21 cellular contexts compared by ENCODE assay signal in genomic region chr14:54766276-54767138, GRCh38.
DNase-seq lines count a peak whose midpoint lies in the region; ATAC-seq and TF ChIP-seq lines count a peak whose summit lies in the region.
"Had no signal": no experiment of that assay in that cellular context is flagged by ENCODE, and none has a peak within 500 bp of the region (broad histone marks: within the 10 kb centered on the region; RNA-seq: fewer than 3 reads in every experiment).

No MANE protein-coding gene starts in this region.

- H3K18ac ChIP-seq in mesendoderm (ENCODE audit: low read length), result no peak overlapping the region

- TF ChIP-seq CTCF in heart right ventricle (IDR thresholded peaks at IDR 0.05) (no peak), tibial artery (IDR thresholded peaks at IDR 0.05) (no peak)

- H3K36me3 Mint-ChIP-seq in activated CD8-positive, alpha-beta T cell treated with anti-CD3 and anti-CD28 coated beads, Interleukin-2, amount 10 ng/mL, durations not matched to agents 7 days and 5 days (ENCODE audit: low read depth), result no peaks in the 10 kb centered on the region

- H3K4me3 ChIP-seq in heart right ventricle (no peak overlapping the region), tibial artery (no peak overlapping the region), mesendoderm (ENCODE audit: low read length) (no peak overlapping the region)
- H3K4me3 ChIP-seq: breast epithelium, coronary artery, GM23248, SJCRH30 had no signal

- H2AK5ac ChIP-seq in mesendoderm (ENCODE audit: low read length), result no peak overlapping the region

- H3K27ac ChIP-seq in heart right ventricle (peak overlapping the region in 9 of 10 donors; percentile 3 to 96 (median 91)), tibial artery (peak overlapping the region; percentile 45 to 88), mesendoderm (ENCODE audit: low read depth, low read length) (no peak overlapping the region)
- H3K27ac ChIP-seq: C4-2B, GM23248, SJCRH30, WERI-Rb-1 had no signal

- no peak overlapping the region for H2BK15ac ChIP-seq in mesendoderm (replicated peaks; ENCODE audit: low read depth)

- H3K4me2 ChIP-seq in mesendoderm (ENCODE audit: low read length), result no peak overlapping the region

- H3K27me3 Mint-ChIP-seq in activated CD8-positive, alpha-beta T cell treated with anti-CD3 and anti-CD28 coated beads, Interleukin-2, amount 10 ng/mL, durations not matched to agents 7 days and 5 days (ENCODE audit: low read depth), result peaks cover 10% of the 10 kb centered on the region
- H3K27me3 Mint-ChIP-seq: IgD-negative memory B cell had no signal

- no peak overlapping the region for H4K8ac ChIP-seq in mesendoderm (ENCODE audit: low read depth, low read length)

- H3K56ac ChIP-seq in mesendoderm (ENCODE audit: low read length), result no peak overlapping the region

- POLR2A ChIA-PET in activated CD8-positive, alpha-beta T cell treated with anti-CD3 and anti-CD28 coated beads, Interleukin-2, amount 10 ng/mL, durations not matched to agents 7 days and 5 days (lab: Charles Lee), result no interaction called here

- H3K4ac ChIP-seq in mesendoderm (ENCODE audit: low read depth, low read length), result no peak overlapping the region

- peak; percentile 31 for TF ChIP-seq POLR2A in erythroblast (IDR thresholded peaks at IDR 0.05; ENCODE audit: low read length)

- no peak overlapping the region for H2BK5ac ChIP-seq in mesendoderm (ENCODE audit: low read length)

- intact Hi-C loops in heart right ventricle (cut with DNase I), result loop anchor here in 3 of 10 donors (5.0 kb wide), 2 partner anchors 44 to 74 kb away; no protein-coding TSS in a partner anchor
- intact Hi-C loops in Right ventricle myocardium inferior (cut with DNase I), result no loop called here
- intact Hi-C loops in tibial artery (cut with DNase I; ENCODE audit: low total_unique reads), result no loop called here

- ATAC-seq in heart right ventricle (peak in 3 of 8 donors; percentile 10 to 23 (median 11)), Right ventricle myocardium inferior (no peak)
- no peak for ATAC-seq in activated CD8-positive, alpha-beta T cell treated with anti-CD3 and anti-CD28 coated beads, Interleukin-2, amount 10 ng/mL, durations not matched to agents 7 days and 5 days

- H3K4me1 Mint-ChIP-seq in activated CD8-positive, alpha-beta T cell treated with anti-CD3 and anti-CD28 coated beads, Interleukin-2, amount 10 ng/mL, durations not matched to agents 7 days and 5 days (ENCODE audit: low read depth), result peaks cover 16% of the 10 kb centered on the region
- H3K4me1 Mint-ChIP-seq: IgD-negative memory B cell had no signal

- peak overlapping the region; percentile 41 for H3K27ac Mint-ChIP-seq in activated CD8-positive, alpha-beta T cell treated with anti-CD3 and anti-CD28 coated beads, Interleukin-2, amount 10 ng/mL, durations not matched to agents 7 days and 5 days
- H3K27ac Mint-ChIP-seq: activated T-helper 1 cell treated with anti-CD3 and anti-CD28 coated beads, Interleukin-12 subunit alpha, Interleukin-12 subunit beta, Interleukin-2, Interleukin-4 antibody, amounts not matched to agents 30 ng/mL and 10 ng/mL and 1 ng/mL, durations not matched to agents 14 hours and 24 hours and 36 hours; IgD-negative memory B cell had no signal

- peaks cover 11 to 61% (median 22%) of the 10 kb centered on the region in 9 donors for H3K4me1 ChIP-seq in heart right ventricle
- H3K4me1 ChIP-seq in tibial artery, result peaks cover 0 to 43% (median 15%) of the 10 kb centered on the region in 4 donors
- no peaks in the 10 kb centered on the region for H3K4me1 ChIP-seq in mesendoderm (ENCODE audit: control insufficient read depth, low read depth, low read length)
- H3K4me1 ChIP-seq: breast epithelium, SJCRH30 had no signal

- no peaks in the 10 kb centered on the region for H3K9me3 Mint-ChIP-seq in activated CD8-positive, alpha-beta T cell treated with anti-CD3 and anti-CD28 coated beads, Interleukin-2, amount 10 ng/mL, durations not matched to agents 7 days and 5 days (ENCODE audit: insufficient read depth)
- H3K9me3 Mint-ChIP-seq: activated T-helper 1 cell treated with anti-CD3 and anti-CD28 coated beads, Interleukin-12 subunit alpha, Interleukin-12 subunit beta, Interleukin-2, Interleukin-4 antibody, amounts not matched to agents 30 ng/mL and 10 ng/mL and 1 ng/mL, durations not matched to agents 14 hours and 24 hours and 36 hours; IgD-negative memory B cell had no signal

- H3K9ac ChIP-seq in mesendoderm (ENCODE audit: low read length), result no peak overlapping the region
- H3K9ac ChIP-seq: GM23248 had no signal

- CTCF ChIA-PET in activated CD8-positive, alpha-beta T cell treated with anti-CD3 and anti-CD28 coated beads, Interleukin-2, amount 10 ng/mL, durations not matched to agents 7 days and 5 days (lab: Charles Lee), result interaction anchor here (1.2 kb wide), 1 partner anchor 40 kb away, joined by 3 read pairs; no protein-coding TSS in a partner anchor

- H3K36me3 ChIP-seq in heart right ventricle (peaks cover 0 to 100% (median 34%) of the 10 kb centered on the region in 9 donors), tibial artery (peaks cover 31 to 49% (median 37%) of the 10 kb centered on the region in 3 donors), mesendoderm (ENCODE audit: control insufficient read depth, insufficient read depth, low read length) (peaks cover 2% of the 10 kb centered on the region)
- H3K36me3 ChIP-seq: breast epithelium, SJCRH30 had no signal

- H3K23ac ChIP-seq in mesendoderm (ENCODE audit: low read length), result no peak overlapping the region

- H3K9me3 ChIP-seq in heart right ventricle (no peaks in the 10 kb centered on the region), tibial artery (no peaks in the 10 kb centered on the region)
- H3K9me3 ChIP-seq: breast epithelium, SJCRH30 had no signal

- no peak overlapping the region for H4K5ac ChIP-seq in mesendoderm (ENCODE audit: low read length)

- no peak overlapping the region for H3K4me3 Mint-ChIP-seq in activated CD8-positive, alpha-beta T cell treated with anti-CD3 and anti-CD28 coated beads, Interleukin-2, amount 10 ng/mL, durations not matched to agents 7 days and 5 days
- H3K4me3 Mint-ChIP-seq: activated T-helper 1 cell treated with anti-CD3 and anti-CD28 coated beads, Interleukin-12 subunit alpha, Interleukin-12 subunit beta, Interleukin-2, Interleukin-4 antibody, amounts not matched to agents 30 ng/mL and 10 ng/mL and 1 ng/mL, durations not matched to agents 14 hours and 24 hours and 36 hours; IgD-negative memory B cell had no signal

- H2BK120ac ChIP-seq in mesendoderm (ENCODE audit: low read depth, low read length), result no peak overlapping the region

- no peak for DNase-seq in heart right ventricle
- no peak for DNase-seq in Right ventricle myocardium inferior (ENCODE audit: missing footprints)
- DNase-seq in activated CD8-positive, alpha-beta T cell treated with anti-CD3 and anti-CD28 coated beads, Interleukin-2, amount 10 ng/mL, durations not matched to agents 7 days and 5 days, result no peak
- no peak for DNase-seq in erythroblast (lab: John Stamatoyannopoulos, UW)
- no peak for DNase-seq in tibial artery
- DNase-seq in putamen (ENCODE audit: low spot score), result no peak
- no peak for DNase-seq in mesendoderm
- DNase-seq: EL, glutamatergic neuron, GM23248, mesenchymal stem cell, NCI-H1436 treated with DMSO at 0.1 percent for 48 hours, NCI-H510A treated with DMSO at 0.1 percent for 48 hours, retina, SJCRH30, WERI-Rb-1 had no signal

- no peaks in the 10 kb centered on the region for H3K79me2 ChIP-seq in mesendoderm (ENCODE audit: control insufficient read depth, insufficient read depth, low read length)

- no peaks in the 10 kb centered on the region for H3K79me1 ChIP-seq in mesendoderm (ENCODE audit: low read length)

- H3K27me3 ChIP-seq in heart right ventricle (no peaks in the 10 kb centered on the region), tibial artery (no peaks in the 10 kb centered on the region), mesendoderm (ENCODE audit: insufficient read depth, low read length, poor library complexity) (no peaks in the 10 kb centered on the region)
- H3K27me3 ChIP-seq: breast epithelium, SJCRH30 had no signal

- whole genome bisulfite sequencing in heart right ventricle, 2 donors, result 49 to 57% methylated on average over 18 of the region's 18 CpGs
- no CpG with 5 or more reads among the region's 18 CpGs for WGBS in mesendoderm (ENCODE audit: extremely low coverage, insufficient coverage, low lambda C conversion rate)
